In the genomic region with DNA sequence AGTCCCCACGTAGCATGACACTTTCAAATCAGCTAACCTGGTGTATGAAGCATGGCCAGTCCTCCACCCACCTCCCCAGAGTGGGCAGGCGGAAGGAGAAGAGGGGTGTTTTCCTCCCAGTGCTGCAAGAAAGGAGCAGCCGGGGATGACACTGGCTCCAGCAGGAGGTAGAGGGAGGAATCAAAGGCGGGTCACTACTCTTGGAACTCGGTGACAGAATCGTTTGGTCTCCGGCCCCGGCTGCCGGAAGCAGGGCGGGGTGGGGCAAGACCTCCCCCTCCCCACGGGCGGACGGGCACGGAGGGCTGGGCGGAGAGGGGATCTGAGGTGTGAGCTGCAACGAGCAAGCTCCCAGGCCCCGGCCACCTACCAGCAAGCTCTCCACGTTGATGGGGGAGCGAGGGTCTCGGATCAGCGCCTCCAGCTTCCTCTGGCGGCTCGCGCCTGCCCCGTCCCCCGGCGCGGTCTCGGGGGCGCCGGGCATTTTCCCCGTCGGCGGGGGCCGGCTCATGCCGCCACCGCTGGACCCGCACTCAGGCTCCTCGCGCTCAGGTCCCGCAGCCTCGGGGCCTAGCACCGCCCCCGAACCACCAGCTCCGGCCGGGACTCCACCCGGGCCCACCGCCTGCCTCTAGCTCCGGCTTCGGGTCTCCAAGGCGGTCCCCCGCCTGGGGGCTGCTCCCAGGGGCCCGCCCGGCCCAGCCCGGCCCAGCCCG, we compare ENCODE assay signal across 8 cellular contexts. TPM values are rescaled to one million over a fixed set of nuclear protein-coding genes. Genes with fewer than 3 reads are reported as not detected.
DNase-seq lines count a peak whose midpoint lies in the region; ATAC-seq and TF ChIP-seq lines count a peak whose summit lies in the region.

No MANE protein-coding gene starts in this region.

- H3K36me3 ChIP-seq in GM06990 (ENCODE audit: control insufficient read depth, insufficient read depth, low read length): no peaks in the 10 kb centered on the region

- H3K27me3 ChIP-seq in GM06990 (replicated peaks; ENCODE audit: control insufficient read depth, insufficient read depth, low read length): no peaks in the 10 kb centered on the region

- in situ Hi-C loops in KBM-7 (cut with MboI; ENCODE audit: low pct_unique_long_range_greater_than_20kb, low sequenced_read_pairs): no loop called here

- H3K4me3 ChIP-seq in GM06990 (replicated peaks; ENCODE audit: low read depth, low read length) (peak overlapping the region; percentile 90), cardiac fibroblast (replicated peaks in 1 of 2; ENCODE audit: low read depth in 2 of 2, low read length in 2 of 2) (peak overlapping the region; percentile 95 to 97)

- TF ChIP-seq CTCF in GM06990 (IDR thresholded peaks at IDR 0.05; ENCODE audit: insufficient read depth, low read length, poor library complexity, severe bottlenecking) (no peak), cardiac fibroblast (IDR thresholded peaks at IDR 0.05; ENCODE audit: low read depth, low read length) (no peak)

- DNase-seq in GM06990 (ENCODE audit: extremely low read depth, insufficient read length) (peak; percentile 69), KBM-7 (peak; percentile 65), T-helper 9 cell (peak; percentile 14), cardiac fibroblast (ENCODE audit: low read depth in 2 of 2) (peak in 1 of 2 donors; percentile 32), left colon (peak; percentile 62 to 71), kidney glomerular epithelial cell (lab: John Stamatoyannopoulos, UW) (no peak)
- DNase-seq in stimulated activated CD4-positive, alpha-beta T cell treated with anti-CD3 and anti-CD28 coated beads, Interleukin-2, amount 100 ng/mL, for 48 hours: peak; percentile 16 to 27

- ATAC-seq in GM21786 (IDR thresholded peaks at IDR 0.05; ENCODE audit: unreplicated experiment) (peak; percentile 31), left colon (peak; percentile 52)

- intact Hi-C loops in left colon (cut with DNase I, micrococcal nuclease): no loop called here

RNA-seq across cellular contexts. Expression of gene ROCK2, which starts 0.7 kb away (rescaled TPM):
- 10 to 100 TPM; 78.4 to 90.9 TPM for total RNA-seq in left colon
